In genomic region chr1:168263130-168263529, GRCh38 we compare ENCODE assay signal across 29 cellular contexts.
"Had no signal": no experiment of that assay in that cellular context is flagged by ENCODE, and none has a peak within 500 bp of the region (broad histone marks: within the 10 kb centered on the region; RNA-seq: fewer than 3 reads in every experiment).

No MANE protein-coding gene starts in this region.

- H3K9me3 ChIP-seq: stomach, suprapubic skin, testis, thoracic aorta, thyroid gland, tibial artery, tibial nerve, transverse colon, upper lobe of left lung, upper lobe of right lung, uterus, vagina had no signal

- H3K27ac ChIP-seq: stomach, suprapubic skin, testis, thyroid gland, tibial artery, tibial nerve, transverse colon, upper lobe of left lung, upper lobe of right lung, uterus, vagina had no signal

- FAIRE-seq: urothelium cell line had no signal

- H3K27me3 ChIP-seq: stomach, suprapubic skin, testis, thyroid gland, tibial artery, tibial nerve, transverse colon, upper lobe of left lung, upper lobe of right lung, uterus, vagina had no signal

- H3K4me1 Mint-ChIP-seq: stimulated activated memory B cell treated with anti-CD40 and anti-IgM and Interleukin-4, amounts not matched to agents 10 μg/mL and 1 μg/mL and 100 μg/mL, for 72 hours had no signal

- H3K27ac Mint-ChIP-seq: stimulated activated effector memory CD8-positive, alpha-beta T cell treated with anti-CD3 and anti-CD28 coated beads, Interleukin-12 subunit alpha, Interleukin-12 subunit beta, amount 100 ng/mL, for 72 hours; stimulated activated memory B cell treated with anti-CD40 and anti-IgM and Interleukin-4, amounts not matched to agents 10 μg/mL and 1 μg/mL and 100 μg/mL, for 72 hours; stimulated activated naive B cell treated with anti-CD40 and anti-IgM and Interleukin-4, amounts not matched to agents 10 μg/mL and 1 μg/mL and 100 μg/mL, for 72 hours; stimulated activated naive CD8-positive, alpha-beta T cell treated with anti-CD3 and anti-CD28 coated beads, Interleukin-15, amount 100 ng/mL, for 72 hours; stimulated activated naive CD8-positive, alpha-beta T cell treated with anti-CD3 and anti-CD28 coated beads, Interleukin-15, Interleukin-2, amounts not matched to agents 100 ng/mL and 50 ng/mL, for 24 hours; type B pancreatic cell had no signal

- H3K36me3 ChIP-seq: thoracic aorta, thyroid gland, transverse colon, upper lobe of left lung, upper lobe of right lung, uterus, vagina had no signal

- H3K4me3 Mint-ChIP-seq: stimulated activated effector memory CD8-positive, alpha-beta T cell treated with anti-CD3 and anti-CD28 coated beads, Interleukin-12 subunit alpha, Interleukin-12 subunit beta, amount 100 ng/mL, for 72 hours; stimulated activated memory B cell treated with anti-CD40 and anti-IgM and Interleukin-4, amounts not matched to agents 10 μg/mL and 1 μg/mL and 100 μg/mL, for 72 hours; stimulated activated naive B cell treated with anti-CD40 and anti-IgM and Interleukin-4, amounts not matched to agents 10 μg/mL and 1 μg/mL and 100 μg/mL, for 72 hours; stimulated activated naive CD8-positive, alpha-beta T cell treated with anti-CD3 and anti-CD28 coated beads, Interleukin-15, amount 100 ng/mL, for 72 hours; stimulated activated naive CD8-positive, alpha-beta T cell treated with anti-CD3 and anti-CD28 coated beads, Interleukin-15, Interleukin-2, amounts not matched to agents 100 ng/mL and 50 ng/mL, for 24 hours; type B pancreatic cell had no signal

- H3K4me3 ChIP-seq: stomach, suprapubic skin, testis, thoracic aorta, thyroid gland, tibial artery, tibial nerve, transverse colon, upper lobe of left lung, upper lobe of right lung, uterus, vagina had no signal

- H3K4me1 ChIP-seq: thyroid gland, transverse colon had no signal

- ATAC-seq: stimulated activated effector memory CD8-positive, alpha-beta T cell treated with anti-CD3 and anti-CD28 coated beads, Interleukin-12 subunit alpha, Interleukin-12 subunit beta, amount 100 ng/mL, for 72 hours; stimulated activated memory B cell treated with anti-CD40 and anti-IgM and Interleukin-4, amounts not matched to agents 10 μg/mL and 1 μg/mL and 100 μg/mL, for 72 hours; stimulated activated naive B cell treated with anti-CD40 and anti-IgM and Interleukin-4, amounts not matched to agents 10 μg/mL and 1 μg/mL and 100 μg/mL, for 72 hours; stimulated activated naive CD8-positive, alpha-beta T cell treated with anti-CD3 and anti-CD28 coated beads, Interleukin-15, amount 100 ng/mL, for 72 hours; stimulated activated naive CD8-positive, alpha-beta T cell treated with anti-CD3 and anti-CD28 coated beads, Interleukin-15, Interleukin-2, amounts not matched to agents 100 U/mL and 50 U/mL, for 24 hours; upper lobe of right lung had no signal

- H3K9me3 Mint-ChIP-seq: stimulated activated effector memory CD8-positive, alpha-beta T cell treated with anti-CD3 and anti-CD28 coated beads, Interleukin-12 subunit alpha, Interleukin-12 subunit beta, amount 100 ng/mL, for 72 hours; stimulated activated naive CD8-positive, alpha-beta T cell treated with anti-CD3 and anti-CD28 coated beads, Interleukin-15, Interleukin-2, amounts not matched to agents 100 ng/mL and 50 ng/mL, for 24 hours; type B pancreatic cell had no signal

- DNase-seq: stimulated activated CD4-positive, alpha-beta T cell treated with anti-CD3 and anti-CD28 coated beads, Interleukin-2, amount 100 ng/mL, for 48 hours; stimulated activated CD4-positive, alpha-beta T cell treated with anti-CD3 and anti-CD28 coated beads, Interleukin-4, amount 100 ng/mL, for 1 hour; stimulated activated CD4-positive, alpha-beta T cell treated with anti-CD3 and anti-CD28 coated beads, Interleukin-4, amount 100 ng/mL, for 24 hours; stimulated activated CD4-positive, alpha-beta T cell treated with anti-CD3 and anti-CD28 coated beads, Interleukin-4, amount 100 ng/mL, for 4 hours; stimulated activated CD8-positive, alpha-beta memory T cell treated with anti-CD3 and anti-CD28 coated beads, Interleukin-4, amount 100 ng/mL, for 48 hours; stimulated activated naive B cell treated with anti-CD40 and anti-IgM and Interleukin-4, amounts not matched to agents 10 μg/mL and 1 μg/mL and 100 μg/mL, for 72 hours; stimulated activated naive CD4-positive, alpha-beta T cell; stimulated activated naive CD4-positive, alpha-beta T cell treated with Interleukin-2 at 50 U/mL for 16 hours; stimulated activated naive CD8-positive, alpha-beta T cell treated with anti-CD3 and anti-CD28 coated beads, Interleukin-15, amount 100 ng/mL, for 72 hours; stimulated activated naive CD8-positive, alpha-beta T cell treated with anti-CD3 and anti-CD28 coated beads, Interleukin-15, Interleukin-2, amounts not matched to agents 100 U/mL and 50 U/mL, for 24 hours; stomach; substantia nigra; testis; thyroid gland; tibial artery; transverse colon; trophoblast cell; upper lobe of left lung; upper lobe of right lung; uterus had no signal

- H3K27me3 Mint-ChIP-seq: stimulated activated memory B cell treated with anti-CD40 and anti-IgM and Interleukin-4, amounts not matched to agents 10 μg/mL and 1 μg/mL and 100 μg/mL, for 72 hours; stimulated activated naive B cell treated with anti-CD40 and anti-IgM and Interleukin-4, amounts not matched to agents 10 μg/mL and 1 μg/mL and 100 μg/mL, for 72 hours; stimulated activated naive CD8-positive, alpha-beta T cell treated with anti-CD3 and anti-CD28 coated beads, Interleukin-15, amount 100 ng/mL, for 72 hours; stimulated activated naive CD8-positive, alpha-beta T cell treated with anti-CD3 and anti-CD28 coated beads, Interleukin-15, Interleukin-2, amounts not matched to agents 100 ng/mL and 50 ng/mL, for 24 hours; type B pancreatic cell had no signal
